ENCODE assay signal across 1 cellular context in the genomic region with DNA sequence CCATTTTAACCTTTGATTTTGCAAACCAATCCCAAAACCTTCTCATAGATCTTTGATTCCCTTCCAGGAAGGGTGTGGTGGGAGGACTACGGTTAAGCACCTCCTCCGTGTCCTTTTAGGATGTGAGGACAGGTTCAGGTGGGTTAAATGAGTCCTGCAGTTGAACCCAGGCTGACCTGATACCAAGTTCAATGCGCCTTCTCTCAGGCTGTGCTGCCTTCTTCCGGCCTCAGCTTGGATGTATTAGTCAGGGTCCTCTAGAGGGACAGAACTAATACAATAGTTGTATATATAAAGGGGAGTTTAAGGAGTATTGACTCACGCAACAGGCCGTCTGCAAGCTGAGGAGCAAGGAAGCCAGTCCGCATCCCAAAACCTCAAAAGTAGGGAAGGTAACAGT.
TF ChIP-seq lines count a peak whose summit lies in the region.

No MANE protein-coding gene starts in this region.

TF ChIP-seq in HepG2, 621 proteins besides CTCF, POLR2A, EP300 and RAD21:
- TF ChIP-seq RARA (CRISPR knock-in tag; IDR thresholded peaks at IDR 0.05) (peak; percentile 77), ZNF354B (CRISPR knock-in tag; IDR thresholded peaks at IDR 0.05) (no peak), TOE1 (CRISPR knock-in tag; IDR thresholded peaks at IDR 0.05) (no peak), DR1 (CRISPR knock-in tag; IDR thresholded peaks at IDR 0.05) (no peak), PRMT3 (CRISPR knock-in tag; IDR thresholded peaks at IDR 0.05; ENCODE audit: borderline replicate concordance, low read depth) (no peak), NR2F1 (CRISPR knock-in tag; IDR thresholded peaks at IDR 0.05) (no peak), RXRA (CRISPR knock-in tag; IDR thresholded peaks at IDR 0.05) (peak; percentile 35; the same call in 1 of the 2 replicates), FOXP1 (IDR thresholded peaks at IDR 0.05) (no peak), FOXP1 (CRISPR knock-in tag; IDR thresholded peaks at IDR 0.05) (no peak), ZSCAN12 (CRISPR knock-in tag; IDR thresholded peaks at IDR 0.05) (no peak), NFE2L2 (IDR thresholded peaks at IDR 0.05; ENCODE audit: low read length) (no peak), HOXA3 (CRISPR knock-in tag; IDR thresholded peaks at IDR 0.05) (no peak), AKAP8 (CRISPR knock-in tag; IDR thresholded peaks at IDR 0.05) (no peak), ZNF614 (CRISPR knock-in tag; IDR thresholded peaks at IDR 0.05; ENCODE audit: borderline replicate concordance) (no peak), TCF12 (IDR thresholded peaks at IDR 0.05) (no peak), TCF12 (CRISPR knock-in tag; IDR thresholded peaks at IDR 0.05) (no peak), ZNF674 (CRISPR knock-in tag; IDR thresholded peaks at IDR 0.05; ENCODE audit: low read depth) (no peak), ZBTB1 (CRISPR knock-in tag; IDR thresholded peaks at IDR 0.05; ENCODE audit: borderline replicate concordance) (no peak), ZKSCAN1 (IDR thresholded peaks at IDR 0.05; ENCODE audit: low read length) (no peak), ZNF180 (CRISPR knock-in tag; IDR thresholded peaks at IDR 0.05; ENCODE audit: borderline replicate concordance, low read depth) (no peak), GABPB1 (CRISPR knock-in tag; IDR thresholded peaks at IDR 0.05) (no peak), FOXK2 (IDR thresholded peaks at IDR 0.05) (no peak), MTA1 (CRISPR knock-in tag; IDR thresholded peaks at IDR 0.05; ENCODE audit: borderline replicate concordance) (no peak), POGZ (CRISPR knock-in tag; IDR thresholded peaks at IDR 0.05) (no peak), ZMYM2 (CRISPR knock-in tag; IDR thresholded peaks at IDR 0.05) (no peak), RFX5 (IDR thresholded peaks at IDR 0.05; ENCODE audit: low read depth, low read length) (no peak), RXRB (CRISPR knock-in tag; IDR thresholded peaks at IDR 0.05; ENCODE audit: borderline replicate concordance) (peak; percentile 41; the same call in 1 of the 2 replicates)
- TF ChIP-seq, protein P1, sequence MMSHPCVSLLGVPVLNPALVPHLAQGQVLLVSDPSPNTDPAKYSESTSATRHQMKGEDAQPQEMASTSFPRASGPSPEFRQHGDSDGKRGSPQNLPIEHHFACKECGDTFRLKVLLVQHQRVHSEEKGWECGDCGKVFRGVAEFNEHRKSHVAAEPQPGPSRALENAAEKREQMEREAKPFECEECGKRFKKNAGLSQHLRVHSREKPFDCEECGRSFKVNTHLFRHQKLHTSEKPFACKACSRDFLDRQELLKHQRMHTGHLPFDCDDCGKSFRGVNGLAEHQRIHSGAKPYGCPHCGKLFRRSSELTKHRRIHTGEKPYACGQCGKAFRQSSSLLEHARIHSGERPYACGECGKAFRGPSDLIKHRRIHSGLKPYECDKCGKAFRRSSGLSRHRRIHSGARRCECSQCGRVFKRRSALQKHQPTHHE (CRISPR knock-in tag; IDR thresholded peaks at IDR 0.05; ENCODE audit: borderline replicate concordance) = no peak
- TF ChIP-seq, protein P2, sequence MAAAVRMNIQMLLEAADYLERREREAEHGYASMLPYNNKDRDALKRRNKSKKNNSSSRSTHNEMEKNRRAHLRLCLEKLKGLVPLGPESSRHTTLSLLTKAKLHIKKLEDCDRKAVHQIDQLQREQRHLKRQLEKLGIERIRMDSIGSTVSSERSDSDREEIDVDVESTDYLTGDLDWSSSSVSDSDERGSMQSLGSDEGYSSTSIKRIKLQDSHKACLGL (CRISPR knock-in tag; IDR thresholded peaks at IDR 0.05) = no peak
- TF ChIP-seq, protein P3, sequence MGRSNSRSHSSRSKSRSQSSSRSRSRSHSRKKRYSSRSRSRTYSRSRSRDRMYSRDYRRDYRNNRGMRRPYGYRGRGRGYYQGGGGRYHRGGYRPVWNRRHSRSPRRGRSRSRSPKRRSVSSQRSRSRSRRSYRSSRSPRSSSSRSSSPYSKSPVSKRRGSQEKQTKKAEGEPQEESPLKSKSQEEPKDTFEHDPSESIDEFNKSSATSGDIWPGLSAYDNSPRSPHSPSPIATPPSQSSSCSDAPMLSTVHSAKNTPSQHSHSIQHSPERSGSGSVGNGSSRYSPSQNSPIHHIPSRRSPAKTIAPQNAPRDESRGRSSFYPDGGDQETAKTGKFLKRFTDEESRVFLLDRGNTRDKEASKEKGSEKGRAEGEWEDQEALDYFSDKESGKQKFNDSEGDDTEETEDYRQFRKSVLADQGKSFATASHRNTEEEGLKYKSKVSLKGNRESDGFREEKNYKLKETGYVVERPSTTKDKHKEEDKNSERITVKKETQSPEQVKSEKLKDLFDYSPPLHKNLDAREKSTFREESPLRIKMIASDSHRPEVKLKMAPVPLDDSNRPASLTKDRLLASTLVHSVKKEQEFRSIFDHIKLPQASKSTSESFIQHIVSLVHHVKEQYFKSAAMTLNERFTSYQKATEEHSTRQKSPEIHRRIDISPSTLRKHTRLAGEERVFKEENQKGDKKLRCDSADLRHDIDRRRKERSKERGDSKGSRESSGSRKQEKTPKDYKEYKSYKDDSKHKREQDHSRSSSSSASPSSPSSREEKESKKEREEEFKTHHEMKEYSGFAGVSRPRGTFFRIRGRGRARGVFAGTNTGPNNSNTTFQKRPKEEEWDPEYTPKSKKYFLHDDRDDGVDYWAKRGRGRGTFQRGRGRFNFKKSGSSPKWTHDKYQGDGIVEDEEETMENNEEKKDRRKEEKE (IDR thresholded peaks at IDR 0.05) = no peak
- TF ChIP-seq, protein P4, sequence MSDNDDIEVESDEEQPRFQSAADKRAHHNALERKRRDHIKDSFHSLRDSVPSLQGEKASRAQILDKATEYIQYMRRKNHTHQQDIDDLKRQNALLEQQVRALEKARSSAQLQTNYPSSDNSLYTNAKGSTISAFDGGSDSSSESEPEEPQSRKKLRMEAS (IDR thresholded peaks at IDR 0.05) = no peak
- TF ChIP-seq, protein P5, sequence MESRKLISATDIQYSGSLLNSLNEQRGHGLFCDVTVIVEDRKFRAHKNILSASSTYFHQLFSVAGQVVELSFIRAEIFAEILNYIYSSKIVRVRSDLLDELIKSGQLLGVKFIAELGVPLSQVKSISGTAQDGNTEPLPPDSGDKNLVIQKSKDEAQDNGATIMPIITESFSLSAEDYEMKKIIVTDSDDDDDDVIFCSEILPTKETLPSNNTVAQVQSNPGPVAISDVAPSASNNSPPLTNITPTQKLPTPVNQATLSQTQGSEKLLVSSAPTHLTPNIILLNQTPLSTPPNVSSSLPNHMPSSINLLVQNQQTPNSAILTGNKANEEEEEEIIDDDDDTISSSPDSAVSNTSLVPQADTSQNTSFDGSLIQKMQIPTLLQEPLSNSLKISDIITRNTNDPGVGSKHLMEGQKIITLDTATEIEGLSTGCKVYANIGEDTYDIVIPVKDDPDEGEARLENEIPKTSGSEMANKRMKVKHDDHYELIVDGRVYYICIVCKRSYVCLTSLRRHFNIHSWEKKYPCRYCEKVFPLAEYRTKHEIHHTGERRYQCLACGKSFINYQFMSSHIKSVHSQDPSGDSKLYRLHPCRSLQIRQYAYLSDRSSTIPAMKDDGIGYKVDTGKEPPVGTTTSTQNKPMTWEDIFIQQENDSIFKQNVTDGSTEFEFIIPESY (CRISPR knock-in tag; IDR thresholded peaks at IDR 0.05) = peak; percentile 33; the same call in 1 of the 2 replicates
- TF ChIP-seq, protein P6, sequence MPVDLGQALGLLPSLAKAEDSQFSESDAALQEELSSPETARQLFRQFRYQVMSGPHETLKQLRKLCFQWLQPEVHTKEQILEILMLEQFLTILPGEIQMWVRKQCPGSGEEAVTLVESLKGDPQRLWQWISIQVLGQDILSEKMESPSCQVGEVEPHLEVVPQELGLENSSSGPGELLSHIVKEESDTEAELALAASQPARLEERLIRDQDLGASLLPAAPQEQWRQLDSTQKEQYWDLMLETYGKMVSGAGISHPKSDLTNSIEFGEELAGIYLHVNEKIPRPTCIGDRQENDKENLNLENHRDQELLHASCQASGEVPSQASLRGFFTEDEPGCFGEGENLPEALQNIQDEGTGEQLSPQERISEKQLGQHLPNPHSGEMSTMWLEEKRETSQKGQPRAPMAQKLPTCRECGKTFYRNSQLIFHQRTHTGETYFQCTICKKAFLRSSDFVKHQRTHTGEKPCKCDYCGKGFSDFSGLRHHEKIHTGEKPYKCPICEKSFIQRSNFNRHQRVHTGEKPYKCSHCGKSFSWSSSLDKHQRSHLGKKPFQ (CRISPR knock-in tag; IDR thresholded peaks at IDR 0.05; ENCODE audit: insufficient replicate concordance) = no peak
